Comparison of ENCODE assay signal across 1 cellular context in genomic region chr7:72336382-72336886, GRCh38.
TF ChIP-seq lines count a peak whose summit lies in the region.

No MANE protein-coding gene starts in this region.

TF ChIP-seq in GM23338, 12 proteins besides CTCF, POLR2A, EP300 and RAD21 (continued from another document):
- TF ChIP-seq REST (IDR thresholded peaks at IDR 0.05; ENCODE audit: unreplicated experiment) (no peak), ETS1 (IDR thresholded peaks at IDR 0.05) (no peak), CREB1 (CRISPR knock-in tag; IDR thresholded peaks at IDR 0.05; ENCODE audit: low read depth) (no peak), ZNF331 (CRISPR knock-in tag; IDR thresholded peaks at IDR 0.05; ENCODE audit: low read depth) (no peak), STAT1 (IDR thresholded peaks at IDR 0.05; ENCODE audit: unreplicated experiment) (no peak), EZH2 (IDR thresholded peaks at IDR 0.05; ENCODE audit: low read depth, unreplicated experiment) (no peak), NANOG (IDR thresholded peaks at IDR 0.05; ENCODE audit: borderline replicate concordance) (no peak)
